In genomic region chr3:113745273-113746068, GRCh38 we compare ENCODE assay signal across 1 cellular context.
TF ChIP-seq lines count a peak whose summit lies in the region.

No MANE protein-coding gene starts in this region.

TF ChIP-seq in HepG2, 621 proteins besides CTCF, POLR2A, EP300 and RAD21 (continued from another document and continues in another):
- TF ChIP-seq, protein P1, sequence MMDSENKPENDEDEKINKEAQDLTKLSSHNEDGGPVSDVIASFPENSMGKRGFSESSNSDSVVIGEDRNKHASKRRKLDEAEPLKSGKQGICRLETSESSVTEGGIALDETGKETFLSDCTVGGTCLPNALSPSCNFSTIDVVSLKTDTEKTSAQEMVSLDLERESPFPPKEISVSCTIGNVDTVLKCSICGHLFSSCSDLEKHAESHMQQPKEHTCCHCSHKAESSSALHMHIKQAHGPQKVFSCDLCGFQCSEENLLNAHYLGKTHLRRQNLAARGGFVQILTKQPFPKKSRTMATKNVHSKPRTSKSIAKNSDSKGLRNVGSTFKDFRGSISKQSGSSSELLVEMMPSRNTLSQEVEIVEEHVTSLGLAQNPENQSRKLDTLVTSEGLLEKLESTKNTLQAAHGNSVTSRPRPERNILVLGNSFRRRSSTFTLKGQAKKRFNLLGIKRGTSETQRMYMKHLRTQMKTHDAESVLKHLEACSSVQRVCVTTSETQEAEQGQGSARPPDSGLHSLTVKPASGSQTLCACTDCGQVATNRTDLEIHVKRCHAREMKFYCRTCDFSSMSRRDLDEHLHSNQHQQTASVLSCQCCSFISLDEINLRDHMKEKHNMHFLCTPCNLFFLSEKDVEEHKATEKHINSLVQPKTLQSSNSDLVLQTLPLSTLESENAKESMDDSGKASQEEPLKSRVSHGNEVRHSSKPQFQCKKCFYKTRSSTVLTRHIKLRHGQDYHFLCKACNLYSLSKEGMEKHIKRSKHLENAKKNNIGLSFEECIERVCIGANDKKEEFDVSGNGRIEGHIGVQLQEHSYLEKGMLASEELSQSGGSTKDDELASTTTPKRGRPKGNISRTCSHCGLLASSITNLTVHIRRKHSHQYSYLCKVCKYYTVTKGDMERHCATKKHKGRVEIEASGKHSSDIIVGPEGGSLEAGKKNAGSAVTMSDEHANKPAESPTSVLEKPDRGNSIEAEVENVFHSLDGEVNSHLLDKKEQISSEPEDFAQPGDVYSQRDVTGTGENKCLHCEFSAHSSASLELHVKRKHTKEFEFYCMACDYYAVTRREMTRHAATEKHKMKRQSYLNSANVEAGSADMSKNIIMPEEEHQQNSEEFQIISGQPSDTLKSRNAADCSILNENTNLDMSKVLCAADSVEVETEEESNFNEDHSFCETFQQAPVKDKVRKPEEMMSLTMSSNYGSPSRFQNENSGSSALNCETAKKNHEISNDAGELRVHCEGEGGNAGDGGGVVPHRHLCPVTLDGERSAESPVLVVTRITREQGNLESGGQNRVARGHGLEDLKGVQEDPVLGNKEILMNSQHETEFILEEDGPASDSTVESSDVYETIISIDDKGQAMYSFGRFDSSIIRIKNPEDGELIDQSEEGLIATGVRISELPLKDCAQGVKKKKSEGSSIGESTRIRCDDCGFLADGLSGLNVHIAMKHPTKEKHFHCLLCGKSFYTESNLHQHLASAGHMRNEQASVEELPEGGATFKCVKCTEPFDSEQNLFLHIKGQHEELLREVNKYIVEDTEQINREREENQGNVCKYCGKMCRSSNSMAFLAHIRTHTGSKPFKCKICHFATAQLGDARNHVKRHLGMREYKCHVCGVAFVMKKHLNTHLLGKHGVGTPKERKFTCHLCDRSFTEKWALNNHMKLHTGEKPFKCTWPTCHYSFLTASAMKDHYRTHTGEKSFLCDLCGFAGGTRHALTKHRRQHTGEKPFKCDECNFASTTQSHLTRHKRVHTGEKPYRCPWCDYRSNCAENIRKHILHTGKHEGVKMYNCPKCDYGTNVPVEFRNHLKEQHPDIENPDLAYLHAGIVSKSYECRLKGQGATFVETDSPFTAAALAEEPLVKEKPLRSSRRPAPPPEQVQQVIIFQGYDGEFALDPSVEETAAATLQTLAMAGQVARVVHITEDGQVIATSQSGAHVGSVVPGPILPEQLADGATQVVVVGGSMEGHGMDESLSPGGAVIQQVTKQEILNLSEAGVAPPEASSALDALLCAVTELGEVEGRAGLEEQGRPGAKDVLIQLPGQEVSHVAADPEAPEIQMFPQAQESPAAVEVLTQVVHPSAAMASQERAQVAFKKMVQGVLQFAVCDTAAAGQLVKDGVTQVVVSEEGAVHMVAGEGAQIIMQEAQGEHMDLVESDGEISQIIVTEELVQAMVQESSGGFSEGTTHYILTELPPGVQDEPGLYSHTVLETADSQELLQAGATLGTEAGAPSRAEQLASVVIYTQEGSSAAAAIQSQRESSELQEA (CRISPR knock-in tag; IDR thresholded peaks at IDR 0.05; ENCODE audit: not compliant biosample characterization), result peak; percentile 19
- TF ChIP-seq CBFB (CRISPR knock-in tag; IDR thresholded peaks at IDR 0.05) (0 out of 2 replicates have a peak, but pooled peaks have one; percentile 41), EEA1 (CRISPR knock-in tag; IDR thresholded peaks at IDR 0.05; ENCODE audit: borderline replicate concordance) (no peak), ZNF558 (CRISPR knock-in tag; IDR thresholded peaks at IDR 0.05; ENCODE audit: borderline replicate concordance) (peak; percentile 59; the same call in 1 of the 2 replicates), AKAP8 (CRISPR knock-in tag; IDR thresholded peaks at IDR 0.05) (no peak), ZNF564 (CRISPR knock-in tag; IDR thresholded peaks at IDR 0.05) (no peak), HNRNPUL1 (IDR thresholded peaks at IDR 0.05; ENCODE audit: low read depth, low read length) (no peak), ZBTB14 (CRISPR knock-in tag; IDR thresholded peaks at IDR 0.05) (no peak), KMT2A (CRISPR knock-in tag; IDR thresholded peaks at IDR 0.05) (peak; percentile 63), U2AF2 (IDR thresholded peaks at IDR 0.05; ENCODE audit: low read depth, low read length) (no peak), ZNF580 (CRISPR knock-in tag; IDR thresholded peaks at IDR 0.05; ENCODE audit: borderline replicate concordance, low read depth) (no peak), SYNCRIP (IDR thresholded peaks at IDR 0.05; ENCODE audit: insufficient read depth, low read depth, low read length) (no peak), GTF3A (CRISPR knock-in tag; conservative IDR thresholded peaks at IDR 0.05) (no peak), GATAD2A (CRISPR knock-in tag; IDR thresholded peaks at IDR 0.05) (peak; percentile 71; the same call in 1 of the 2 replicates), DMAP1 (CRISPR knock-in tag; IDR thresholded peaks at IDR 0.05) (no peak), LRRFIP1 (CRISPR knock-in tag; conservative IDR thresholded peaks at IDR 0.05) (no peak), SATB2 (CRISPR knock-in tag; IDR thresholded peaks at IDR 0.05) (no peak), ZNF747 (CRISPR knock-in tag; IDR thresholded peaks at IDR 0.05; ENCODE audit: borderline replicate concordance) (peak; percentile 11; the same call in 1 of the 2 replicates), KLF15 (CRISPR knock-in tag; IDR thresholded peaks at IDR 0.05; ENCODE audit: borderline replicate concordance) (no peak), ZNF773 (CRISPR knock-in tag; IDR thresholded peaks at IDR 0.05; ENCODE audit: borderline replicate concordance) (no peak; the same call in 1 of the 2 replicates), TFDP2 (CRISPR knock-in tag; IDR thresholded peaks at IDR 0.05) (no peak; the same call in 1 of the 2 replicates), ONECUT2 (CRISPR knock-in tag; IDR thresholded peaks at IDR 0.05) (no peak), MXD4 (CRISPR knock-in tag; IDR thresholded peaks at IDR 0.05) (no peak), RBAK (CRISPR knock-in tag; IDR thresholded peaks at IDR 0.05) (no peak), PPARG (CRISPR knock-in tag; conservative IDR thresholded peaks at IDR 0.05) (0 out of 2 replicates have a peak, but pooled peaks have one; percentile 19), RBM22 (optimal IDR thresholded peaks at IDR 0.05; ENCODE audit: low read length) (no peak), KMT2B (CRISPR knock-in tag; IDR thresholded peaks at IDR 0.05) (no peak; the same call in 1 of the 2 replicates), ZNF570 (CRISPR knock-in tag; IDR thresholded peaks at IDR 0.05; ENCODE audit: borderline replicate concordance) (no peak), MBNL3 (CRISPR knock-in tag; conservative IDR thresholded peaks at IDR 0.05) (no peak), ZNF724P (CRISPR knock-in tag; IDR thresholded peaks at IDR 0.05; ENCODE audit: borderline replicate concordance) (no peak), RNF2 (conservative IDR thresholded peaks at IDR 0.05; ENCODE audit: low read depth) (0 out of 2 replicates have a peak, but pooled peaks have one; percentile 26), ZNF83 (CRISPR knock-in tag; IDR thresholded peaks at IDR 0.05; ENCODE audit: borderline replicate concordance) (no peak), MAF1 (CRISPR knock-in tag; IDR thresholded peaks at IDR 0.05; ENCODE audit: borderline replicate concordance) (0 out of 2 replicates have a peak, but pooled peaks have one; percentile 17), ZNF292 (CRISPR knock-in tag; IDR thresholded peaks at IDR 0.05; ENCODE audit: borderline replicate concordance, low read depth) (0 out of 2 replicates have a peak, but pooled peaks have one; percentile 32), RFXANK (CRISPR knock-in tag; IDR thresholded peaks at IDR 0.05) (no peak), AGO2 (optimal IDR thresholded peaks at IDR 0.05; ENCODE audit: low read depth, low read length) (no peak), ZNF260 (CRISPR knock-in tag; IDR thresholded peaks at IDR 0.05; ENCODE audit: borderline replicate concordance, low read depth) (no peak), ZNF337 (CRISPR knock-in tag; IDR thresholded peaks at IDR 0.05; ENCODE audit: borderline replicate concordance, low read depth) (peak; percentile 23; the same call in 1 of the 2 replicates), NFKBIZ (CRISPR knock-in tag; IDR thresholded peaks at IDR 0.05) (0 out of 2 replicates have a peak, but pooled peaks have one; percentile 9), MATR3 (CRISPR knock-in tag; IDR thresholded peaks at IDR 0.05) (no peak), IRF2 (CRISPR knock-in tag; IDR thresholded peaks at IDR 0.05) (peak; percentile 57; the same call in 1 of the 2 replicates)
- TF ChIP-seq, protein P2, sequence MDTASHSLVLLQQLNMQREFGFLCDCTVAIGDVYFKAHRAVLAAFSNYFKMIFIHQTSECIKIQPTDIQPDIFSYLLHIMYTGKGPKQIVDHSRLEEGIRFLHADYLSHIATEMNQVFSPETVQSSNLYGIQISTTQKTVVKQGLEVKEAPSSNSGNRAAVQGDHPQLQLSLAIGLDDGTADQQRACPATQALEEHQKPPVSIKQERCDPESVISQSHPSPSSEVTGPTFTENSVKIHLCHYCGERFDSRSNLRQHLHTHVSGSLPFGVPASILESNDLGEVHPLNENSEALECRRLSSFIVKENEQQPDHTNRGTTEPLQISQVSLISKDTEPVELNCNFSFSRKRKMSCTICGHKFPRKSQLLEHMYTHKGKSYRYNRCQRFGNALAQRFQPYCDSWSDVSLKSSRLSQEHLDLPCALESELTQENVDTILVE (CRISPR knock-in tag; IDR thresholded peaks at IDR 0.05), result no peak
- TF ChIP-seq, protein P3, sequence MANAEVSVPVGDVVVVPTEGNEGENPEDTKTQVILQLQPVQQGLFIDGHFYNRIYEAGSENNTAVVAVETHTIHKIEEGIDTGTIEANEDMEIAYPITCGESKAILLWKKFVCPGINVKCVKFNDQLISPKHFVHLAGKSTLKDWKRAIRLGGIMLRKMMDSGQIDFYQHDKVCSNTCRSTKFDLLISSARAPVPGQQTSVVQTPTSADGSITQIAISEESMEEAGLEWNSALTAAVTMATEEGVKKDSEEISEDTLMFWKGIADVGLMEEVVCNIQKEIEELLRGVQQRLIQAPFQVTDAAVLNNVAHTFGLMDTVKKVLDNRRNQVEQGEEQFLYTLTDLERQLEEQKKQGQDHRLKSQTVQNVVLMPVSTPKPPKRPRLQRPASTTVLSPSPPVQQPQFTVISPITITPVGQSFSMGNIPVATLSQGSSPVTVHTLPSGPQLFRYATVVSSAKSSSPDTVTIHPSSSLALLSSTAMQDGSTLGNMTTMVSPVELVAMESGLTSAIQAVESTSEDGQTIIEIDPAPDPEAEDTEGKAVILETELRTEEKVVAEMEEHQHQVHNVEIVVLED (CRISPR knock-in tag; IDR thresholded peaks at IDR 0.05; ENCODE audit: borderline replicate concordance), result no peak
- TF ChIP-seq, protein P4, sequence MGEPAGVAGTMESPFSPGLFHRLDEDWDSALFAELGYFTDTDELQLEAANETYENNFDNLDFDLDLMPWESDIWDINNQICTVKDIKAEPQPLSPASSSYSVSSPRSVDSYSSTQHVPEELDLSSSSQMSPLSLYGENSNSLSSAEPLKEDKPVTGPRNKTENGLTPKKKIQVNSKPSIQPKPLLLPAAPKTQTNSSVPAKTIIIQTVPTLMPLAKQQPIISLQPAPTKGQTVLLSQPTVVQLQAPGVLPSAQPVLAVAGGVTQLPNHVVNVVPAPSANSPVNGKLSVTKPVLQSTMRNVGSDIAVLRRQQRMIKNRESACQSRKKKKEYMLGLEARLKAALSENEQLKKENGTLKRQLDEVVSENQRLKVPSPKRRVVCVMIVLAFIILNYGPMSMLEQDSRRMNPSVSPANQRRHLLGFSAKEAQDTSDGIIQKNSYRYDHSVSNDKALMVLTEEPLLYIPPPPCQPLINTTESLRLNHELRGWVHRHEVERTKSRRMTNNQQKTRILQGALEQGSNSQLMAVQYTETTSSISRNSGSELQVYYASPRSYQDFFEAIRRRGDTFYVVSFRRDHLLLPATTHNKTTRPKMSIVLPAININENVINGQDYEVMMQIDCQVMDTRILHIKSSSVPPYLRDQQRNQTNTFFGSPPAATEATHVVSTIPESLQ (CRISPR knock-in tag; conservative IDR thresholded peaks at IDR 0.05), result no peak
- TF ChIP-seq, protein P5, sequence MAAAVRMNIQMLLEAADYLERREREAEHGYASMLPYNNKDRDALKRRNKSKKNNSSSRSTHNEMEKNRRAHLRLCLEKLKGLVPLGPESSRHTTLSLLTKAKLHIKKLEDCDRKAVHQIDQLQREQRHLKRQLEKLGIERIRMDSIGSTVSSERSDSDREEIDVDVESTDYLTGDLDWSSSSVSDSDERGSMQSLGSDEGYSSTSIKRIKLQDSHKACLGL (CRISPR knock-in tag; IDR thresholded peaks at IDR 0.05), result no peak
